In genomic region chr15:69129026-69129385, GRCh38 we compare ENCODE assay signal across 15 cellular contexts. TPM values are rescaled to one million over a fixed set of nuclear protein-coding genes. Genes with fewer than 3 reads are reported as not detected.
DNase-seq lines count a peak whose midpoint lies in the region; ATAC-seq and TF ChIP-seq lines count a peak whose summit lies in the region.
"Had no signal": no experiment of that assay in that cellular context is flagged by ENCODE, and none has a peak within 500 bp of the region (broad histone marks: within the 10 kb centered on the region; RNA-seq: fewer than 3 reads in every experiment).

No MANE protein-coding gene starts in this region.

- H3K4me1 ChIP-seq in mammary epithelial cell (ENCODE audit: insufficient read depth, low read length): peaks cover 13% of the 10 kb centered on the region
- peaks cover 0 to 28% (median 7%) of the 10 kb centered on the region in 6 donors for H3K4me1 ChIP-seq in spleen

- no peaks in the 10 kb centered on the region for H3K9me3 ChIP-seq in mammary epithelial cell (replicated peaks; ENCODE audit: insufficient read depth, low read length)
- H3K9me3 ChIP-seq in spleen: no peaks in the 10 kb centered on the region
- H3K9me3 ChIP-seq: tibial nerve had no signal

- TF ChIP-seq CTCF in mammary epithelial cell (conservative IDR thresholded peaks at IDR 0.05 in 1 of 2, IDR thresholded peaks at IDR 0.05 in 1 of 2; ENCODE audit: extremely low read depth in 1 of 2, insufficient read depth in 1 of 2, low read depth in 1 of 2, low read length in 2 of 2): no peak
- no peak for TF ChIP-seq CTCF in spleen (IDR thresholded peaks at IDR 0.05 in 8 of 11, conservative IDR thresholded peaks at IDR 0.05 in 3 of 11)

- DNase-seq in mammary epithelial cell: no peak
- DNase-seq in left lobe of liver (ENCODE audit: low spot score): no peak
- DNase-seq in sciatic nerve (ENCODE audit: low spot score): no peak
- DNase-seq in spleen: no peak
- DNase-seq in NCI-H2081 (lab: John Stamatoyannopoulos, UW): no peak
- DNase-seq in stimulated activated CD4-positive, alpha-beta T cell treated with anti-CD3 and anti-CD28 coated beads, Interleukin-1b, Interleukin-23, amount 100 ng/mL, for 48 hours: no peak
- DNase-seq: activated CD4-positive, alpha-beta T cell treated with anti-CD3 and anti-CD28 coated beads for 36 hours; DMS 273 treated with DMSO at 0.1 percent for 48 hours; immature natural killer cell; NCI-H2029; NCI-H774 had no signal

- intact Hi-C loops in mammary epithelial cell (cut with micrococcal nuclease) (no loop called here), sciatic nerve (cut with DNase I) (no loop called here), spleen (cut with DNase I; ENCODE audit: low total_unique reads) (no loop called here)

- in situ Hi-C loops in mammary epithelial cell (cut with MboI; ENCODE audit: low sequenced_read_pairs in 2 of 2): no loop called here

- H3K27ac ChIP-seq in mammary epithelial cell (ENCODE audit: insufficient read depth, low read depth, low read length) (no peak overlapping the region), spleen (no peak overlapping the region)

- 0% methylated on average over 2 of the region's 2 CpGs for WGBS in mammary epithelial cell (ENCODE audit: low coverage, missing lambda C conversion rate)
- WGBS in spleen, 5 donors: 85 to 95% (median 93%) methylated on average over 2 of the region's 2 CpGs

- ATAC-seq in left lobe of liver (peak; percentile 52), sciatic nerve (peak; percentile 66), HG03571 (IDR thresholded peaks at IDR 0.05; ENCODE audit: unreplicated experiment) (no peak)
- ATAC-seq: activated CD4-positive, alpha-beta T cell treated with anti-CD3 and anti-CD28 coated beads for 36 hours; activated naive CD4-positive, alpha-beta T cell treated with anti-CD3 and anti-CD28 coated beads, Interleukin-2, amount 50 U/mL, for 72 hours had no signal

- H3K36me3 ChIP-seq in mammary epithelial cell (ENCODE audit: insufficient read depth, low read length) (no peaks in the 10 kb centered on the region), spleen (no peaks in the 10 kb centered on the region)
- H3K36me3 ChIP-seq: tibial nerve had no signal

- dilution Hi-C loops in mammary epithelial cell (cut with HindIII; ENCODE audit: low sequenced_read_pairs): no loop called here

- no peak for TF ChIP-seq RAD21 in Ishikawa (IDR thresholded peaks at IDR 0.05; ENCODE audit: low read depth)

- CTCF ChIA-PET in mammary epithelial cell (lab: Charles Lee; ENCODE audit: low non-redundant PET): no interaction called here

- TF ChIP-seq EP300 in Ishikawa (IDR thresholded peaks at IDR 0.05; ENCODE audit: borderline replicate concordance): no peak

- BruUV-seq in mammary epithelial cell (replicated peaks; lab: Mats Ljungman, UMichigan): no TSS peak

- no peak overlapping the region for H3K4me2 ChIP-seq in mammary epithelial cell (ENCODE audit: insufficient read depth, low read depth, low read length)

- H3K4me3 ChIP-seq in mammary epithelial cell (replicated peaks in 1 of 3; ENCODE audit: insufficient read depth in 1 of 3, low read depth in 2 of 3, low read length in 3 of 3) (no peak overlapping the region), spleen (no peak overlapping the region)
- H3K4me3 ChIP-seq: tibial nerve had no signal

- peak overlapping the region; percentile 84 for H2AFZ ChIP-seq in mammary epithelial cell (ENCODE audit: low read depth, low read length)

- H3K79me2 ChIP-seq in mammary epithelial cell (ENCODE audit: insufficient read depth, low read length): no peaks in the 10 kb centered on the region

- H3K9ac ChIP-seq in mammary epithelial cell (ENCODE audit: insufficient read depth, low read length): no peak overlapping the region

- H3K27me3 ChIP-seq in mammary epithelial cell (ENCODE audit: insufficient read depth, low read length): no peaks in the 10 kb centered on the region
- H3K27me3 ChIP-seq in spleen (replicated peaks in 1 of 7): no peaks in the 10 kb centered on the region
- H3K27me3 ChIP-seq: tibial nerve had no signal

- TF ChIP-seq POLR2A in spleen (IDR thresholded peaks at IDR 0.05): no peak

- H4K20me1 ChIP-seq in mammary epithelial cell (ENCODE audit: insufficient read depth, low read length): no peaks in the 10 kb centered on the region

TF ChIP-seq in Ishikawa, 13 proteins besides CTCF, POLR2A, EP300 and RAD21:
- TF ChIP-seq EGR1 (IDR thresholded peaks at IDR 0.05): no peak
- peak; percentile 47 for TF ChIP-seq USF1 (IDR thresholded peaks at IDR 0.05)
- TF ChIP-seq TEAD4 (IDR thresholded peaks at IDR 0.05): no peak
- no peak for TF ChIP-seq CEBPB (IDR thresholded peaks at IDR 0.05)
- TF ChIP-seq TAF1 (IDR thresholded peaks at IDR 0.05; ENCODE audit: low read depth): no peak
- no peak for TF ChIP-seq ZBTB7A (IDR thresholded peaks at IDR 0.05; ENCODE audit: low read depth)
- TF ChIP-seq MAX (IDR thresholded peaks at IDR 0.05): no peak

RNA-seq across cellular contexts. Expression of gene GLCE, which starts 31.4 kb away (rescaled TPM):
- total RNA-seq in mammary epithelial cell (10 to 100 TPM in 1 of 2 donors, 1 to 10 TPM in 1; 10.0 to 18.7 TPM), left lobe of liver (11.6 TPM), sciatic nerve (16.5 TPM), spleen (10 to 100 TPM in 4 of 7 donors, 1 to 10 TPM in 3; 5.4 to 13.3 (median 11.1) TPM)
- polyA plus RNA-seq in mammary epithelial cell (12.8 TPM), spleen (1 to 10 TPM; 2.8 to 4.5 (median 3.9) TPM)
- polyA minus RNA-seq in mammary epithelial cell: 7.9 TPM
